Comparison of ENCODE assay signal across 1 cellular context in genomic region chrX:103687073-103687695, GRCh38.
TF ChIP-seq lines count a peak whose summit lies in the region.

No MANE protein-coding gene starts in this region.

TF ChIP-seq in K562, 482 proteins besides CTCF, POLR2A, EP300 and RAD21 (continued from another document and continues in another):
- peak; percentile 54; the same call in 1 of the 2 replicates for TF ChIP-seq ARID4B (CRISPR knock-in tag; IDR thresholded peaks at IDR 0.05)
- TF ChIP-seq NONO (IDR thresholded peaks at IDR 0.05; ENCODE audit: low read depth in 2 of 2, low read length in 1 of 2) = 0 out of 4 replicates have a peak, but pooled peaks of 1 of the 2 experiments have one; percentile 19
- no peak for TF ChIP-seq NUFIP1 (IDR thresholded peaks at IDR 0.05; ENCODE audit: partially characterized antibody)
- 0 out of 2 replicates have a peak, but pooled peaks have one; percentile 23 for TF ChIP-seq CREB1 (IDR thresholded peaks at IDR 0.05)
- no peak for TF ChIP-seq CREB1 (CRISPR knock-in tag; IDR thresholded peaks at IDR 0.05)
- peak; percentile 60; the same call in 1 of the 2 replicates for TF ChIP-seq FOXP1 (CRISPR knock-in tag; IDR thresholded peaks at IDR 0.05)
- 0 out of 2 replicates have a peak, but pooled peaks have one; percentile 16 for TF ChIP-seq MTA3 (IDR thresholded peaks at IDR 0.05; ENCODE audit: borderline replicate concordance)
- no peak for TF ChIP-seq RBM17 (IDR thresholded peaks at IDR 0.05; ENCODE audit: borderline replicate concordance, low read depth, low read length)
- 0 out of 4 replicates have a peak, but pooled peaks have one; percentile 18 to 22 for TF ChIP-seq TRIM24 (IDR thresholded peaks at IDR 0.05)
- TF ChIP-seq GTF2A2 (tag; IDR thresholded peaks at IDR 0.05) = no peak
- no peak for TF ChIP-seq SETDB1 (IDR thresholded peaks at IDR 0.05; ENCODE audit: low read length)
- TF ChIP-seq HINFP (tag; conservative IDR thresholded peaks at IDR 0.05; ENCODE audit: low read depth) = no peak
- no peak for TF ChIP-seq ILF3 (IDR thresholded peaks at IDR 0.05; ENCODE audit: borderline replicate concordance)
- TF ChIP-seq TAF9B (IDR thresholded peaks at IDR 0.05; ENCODE audit: partially characterized antibody) = peak; percentile 24
- no peak for TF ChIP-seq ZNF23 (CRISPR knock-in tag; IDR thresholded peaks at IDR 0.05)
- TF ChIP-seq SMAD2 (IDR thresholded peaks at IDR 0.05; ENCODE audit: low read depth, low read length) = no peak
- peak; percentile 25; the same call in 1 of the 2 replicates for TF ChIP-seq CREM (IDR thresholded peaks at IDR 0.05; ENCODE audit: low read depth)
- peak; percentile 59 to 84 for TF ChIP-seq AFF1 (IDR thresholded peaks at IDR 0.05; ENCODE audit: low read depth in 1 of 2, partially characterized antibody in 2 of 2)
- TF ChIP-seq ZBTB2 (IDR thresholded peaks at IDR 0.05) = peak; percentile 87
- 0 out of 2 replicates have a peak, but pooled peaks have one; percentile 17 for TF ChIP-seq THAP12 (CRISPR knock-in tag; IDR thresholded peaks at IDR 0.05)
- peak; percentile 44 to 62; a peak in 2 of 4 replicates for TF ChIP-seq FOXK2 (conservative IDR thresholded peaks at IDR 0.05 in 1 of 2, IDR thresholded peaks at IDR 0.05 in 1 of 2; ENCODE audit: low read depth in 2 of 2)
- TF ChIP-seq ATF7 (IDR thresholded peaks at IDR 0.05) = peak; percentile 65
- no peak for TF ChIP-seq ZBTB26 (CRISPR knock-in tag; IDR thresholded peaks at IDR 0.05)
- TF ChIP-seq GMEB1 (CRISPR knock-in tag; IDR thresholded peaks at IDR 0.05) = peak; percentile 74
- no peak for TF ChIP-seq THRAP3 (IDR thresholded peaks at IDR 0.05; ENCODE audit: borderline replicate concordance)
- no peak for TF ChIP-seq HOMEZ (CRISPR knock-in tag; IDR thresholded peaks at IDR 0.05)
- TF ChIP-seq HNRNPLL (IDR thresholded peaks at IDR 0.05; ENCODE audit: low read depth, low read length, poor library complexity, severe bottlenecking) = peak; percentile 97
- TF ChIP-seq PRDM10 (IDR thresholded peaks at IDR 0.05; ENCODE audit: partially characterized antibody) = peak; percentile 39
- no peak for TF ChIP-seq NR4A1 (CRISPR knock-in tag; IDR thresholded peaks at IDR 0.05)
- TF ChIP-seq NR4A1 (tag; IDR thresholded peaks at IDR 0.05) = 0 out of 2 replicates have a peak, but pooled peaks have one; percentile 36
